1 cellular context compared by ENCODE assay signal in genomic region chr4:139175647-139176298, GRCh38.
TF ChIP-seq lines count a peak whose summit lies in the region.

No MANE protein-coding gene starts in this region.

TF ChIP-seq in H1, 55 proteins besides CTCF, POLR2A, EP300 and RAD21 (continued from another document):
- no peak for TF ChIP-seq CHD7 (IDR thresholded peaks at IDR 0.05; ENCODE audit: insufficient replicate concordance, low read length)
- TF ChIP-seq ATF3 (IDR thresholded peaks at IDR 0.05; ENCODE audit: insufficient read depth, low read depth, low read length): no peak
